19 cellular contexts compared by ENCODE assay signal in genomic region chr1:205064741-205065316, GRCh38. TPM values are rescaled to one million over a fixed set of nuclear protein-coding genes. Genes with fewer than 3 reads are reported as not detected.
DNase-seq lines count a peak whose midpoint lies in the region; ATAC-seq and TF ChIP-seq lines count a peak whose summit lies in the region.
"Had no signal": no experiment of that assay in that cellular context is flagged by ENCODE, and none has a peak within 500 bp of the region (broad histone marks: within the 10 kb centered on the region; RNA-seq: fewer than 3 reads in every experiment).

No MANE protein-coding gene starts in this region.

- no peak for ATAC-seq in heart left ventricle
- no peak for ATAC-seq in sciatic nerve
- ATAC-seq in GM21825 (IDR thresholded peaks at IDR 0.05; ENCODE audit: unreplicated experiment): no peak

- no peaks in the 10 kb centered on the region for H3K36me3 ChIP-seq in heart left ventricle
- H3K36me3 ChIP-seq: BLaER1 had no signal

- no peak overlapping the region for H3K4me3 ChIP-seq in heart left ventricle
- H3K4me3 ChIP-seq: BLaER1 had no signal

- WGBS in heart left ventricle, 4 donors: 90 to 95% (median 93%) methylated on average over 9 of the region's 9 CpGs

- DNase-seq in cardiac septum (ENCODE audit: low spot score): peak; percentile 33
- DNase-seq in heart left ventricle: no peak
- no peak for DNase-seq in nephron progenitor cell
- peak; percentile 23 for DNase-seq in sciatic nerve (ENCODE audit: low spot score)
- DNase-seq in activated CD4-positive, alpha-beta memory T cell treated with anti-CD3 and anti-CD28 coated beads for 36 hours: no peak
- DNase-seq in NCI-H446 (lab: John Stamatoyannopoulos, UW): no peak
- DNase-seq: CD4-positive, CD25-positive, alpha-beta regulatory T cell; H7; NCI-H1092; NCI-H1417 treated with DMSO at 0.1 percent for 48 hours; NCI-H1694 treated with DMSO at 0.1 percent for 48 hours; NCI-H2081; NCI-H226; NCI-H510A treated with DMSO at 0.1 percent for 48 hours; NCI-H774 had no signal

- no peak for TF ChIP-seq POLR2A in heart left ventricle (IDR thresholded peaks at IDR 0.05)

- H3K27me3 Mint-ChIP-seq in nephron progenitor cell (ENCODE audit: low read depth, poor library complexity): peaks cover 5% of the 10 kb centered on the region
- H3K27me3 Mint-ChIP-seq in activated CD4-positive, alpha-beta memory T cell treated with anti-CD3 and anti-CD28 coated beads for 36 hours: no peaks in the 10 kb centered on the region

- POLR2A ChIA-PET in activated CD4-positive, alpha-beta memory T cell treated with anti-CD3 and anti-CD28 coated beads for 36 hours (lab: Charles Lee): no interaction called here

- H3K9me3 Mint-ChIP-seq in nephron progenitor cell: no peaks in the 10 kb centered on the region
- H3K9me3 Mint-ChIP-seq in activated CD4-positive, alpha-beta memory T cell treated with anti-CD3 and anti-CD28 coated beads for 36 hours: no peaks in the 10 kb centered on the region

- H3K27ac ChIP-seq in heart left ventricle: no peak overlapping the region
- H3K27ac ChIP-seq: BLaER1 had no signal

- intact Hi-C loops in cardiac septum (cut with DNase I) (loop anchor here (10.0 kb wide), 1 partner anchor 260 kb away; no protein-coding TSS in a partner anchor), heart left ventricle (cut with DNase I) (loop anchor here in 7 of 10 donors (5.0 to 10.0 kb wide), 4 partner anchors 78 to 260 kb away; no protein-coding TSS in a partner anchor), sciatic nerve (cut with DNase I) (loop anchor here (5.0 kb wide), 1 partner anchor 78 kb away; no protein-coding TSS in a partner anchor)
- intact Hi-C loops in activated CD4-positive, alpha-beta memory T cell treated with anti-CD3 and anti-CD28 coated beads for 36 hours (cut with micrococcal nuclease): no loop called here

- H3K27me3 ChIP-seq in heart left ventricle: no peaks in the 10 kb centered on the region
- H3K27me3 ChIP-seq: BLaER1 had no signal

- peaks cover 0 to 10% (median 2%) of the 10 kb centered on the region in 12 donors for H3K4me1 ChIP-seq in heart left ventricle

- CTCF ChIA-PET in activated CD4-positive, alpha-beta memory T cell treated with anti-CD3 and anti-CD28 coated beads for 36 hours (lab: Charles Lee): no interaction called here

- H3K4me3 Mint-ChIP-seq in nephron progenitor cell: no peak overlapping the region
- no peak overlapping the region for H3K4me3 Mint-ChIP-seq in activated CD4-positive, alpha-beta memory T cell treated with anti-CD3 and anti-CD28 coated beads for 36 hours
- H3K4me3 Mint-ChIP-seq: CD4-positive, CD25-positive, alpha-beta regulatory T cell had no signal

- peaks cover 25% of the 10 kb centered on the region for H3K4me1 Mint-ChIP-seq in nephron progenitor cell
- H3K4me1 Mint-ChIP-seq in activated CD4-positive, alpha-beta memory T cell treated with anti-CD3 and anti-CD28 coated beads for 36 hours (ENCODE audit: low read depth): no peaks in the 10 kb centered on the region

- TF ChIP-seq CTCF in heart left ventricle (IDR thresholded peaks at IDR 0.05): no peak
- no peak for TF ChIP-seq CTCF in nephron progenitor cell (IDR thresholded peaks at IDR 0.05)

- H3K27ac Mint-ChIP-seq in nephron progenitor cell: peak overlapping the region; percentile 82
- H3K27ac Mint-ChIP-seq in activated CD4-positive, alpha-beta memory T cell treated with anti-CD3 and anti-CD28 coated beads for 36 hours: no peak overlapping the region
- H3K27ac Mint-ChIP-seq: CD4-positive, CD25-positive, alpha-beta regulatory T cell had no signal

- no peaks in the 10 kb centered on the region for H3K9me3 ChIP-seq in heart left ventricle
- H3K9me3 ChIP-seq: BLaER1 had no signal

- H3K36me3 Mint-ChIP-seq in nephron progenitor cell (ENCODE audit: low read depth): no peaks in the 10 kb centered on the region
- no peaks in the 10 kb centered on the region for H3K36me3 Mint-ChIP-seq in activated CD4-positive, alpha-beta memory T cell treated with anti-CD3 and anti-CD28 coated beads for 36 hours
- H3K36me3 Mint-ChIP-seq: CD4-positive, CD25-positive, alpha-beta regulatory T cell had no signal

RNA-seq across cellular contexts. Expression of gene TMEM81, which starts 19.4 kb away (rescaled TPM):
- total RNA-seq in cardiac septum (1.7 TPM), heart left ventricle (1 to 10 TPM; 1.3 to 3.8 (median 2.3) TPM), sciatic nerve (2.8 TPM)
- 1 to 10 TPM; 3.0 to 3.3 TPM for polyA plus RNA-seq in heart left ventricle
- total RNA-seq in activated CD4-positive, alpha-beta memory T cell treated with anti-CD3 and anti-CD28 coated beads for 36 hours: 1 to 10 TPM; 3.2 to 3.3 TPM

RNA-seq across cellular contexts. Expression of gene CNTN2, which starts 21.8 kb away (rescaled TPM):
- total RNA-seq in cardiac septum: 0.30 TPM
- 1 to 10 TPM in 1 of 9 donors, under 1 TPM in 5, not detected in 3; 0.04 to 2.4 (median 0.19) TPM for total RNA-seq in heart left ventricle
- under 1 TPM; 0.06 to 0.84 TPM for polyA plus RNA-seq in heart left ventricle
- 8.0 TPM for total RNA-seq in sciatic nerve
- not detected for total RNA-seq in activated CD4-positive, alpha-beta memory T cell treated with anti-CD3 and anti-CD28 coated beads for 36 hours
- total RNA-seq: CD4-positive, CD25-positive, alpha-beta regulatory T cell; H7; HT-29 had no signal
- polyA plus RNA-seq: AG04450; CD4-positive, CD25-positive, alpha-beta regulatory T cell had no signal

RNA-seq across cellular contexts. Expression of gene RBBP5, which starts 56.9 kb away (rescaled TPM):
- total RNA-seq in cardiac septum (10.1 TPM), heart left ventricle (10 to 100 TPM in 5 of 9 donors, 1 to 10 TPM in 4; 8.4 to 12.1 (median 10.1) TPM), sciatic nerve (18.1 TPM)
- 1 to 10 TPM; 3.8 to 8.2 TPM for polyA plus RNA-seq in heart left ventricle
- 10 to 100 TPM; 23.5 to 25.9 TPM for total RNA-seq in activated CD4-positive, alpha-beta memory T cell treated with anti-CD3 and anti-CD28 coated beads for 36 hours

Comparison
In these comparisons a context has a peak if more than half of its experiments do, and no peak if none do; other contexts are left out.
1. DNase-seq: peak in cardiac septum (single experiment) and sciatic nerve (single experiment); none in heart left ventricle (0 of 5), nephron progenitor cell (single experiment), activated CD4-positive, alpha-beta memory T cell treated with anti-CD3 and anti-CD28 coated beads for 36 hours (single experiment) and NCI-H446 (0 of 2).